ENCODE assay signal across 1 cellular context in genomic region chrX:38803609-38804480, GRCh38.
TF ChIP-seq lines count a peak whose summit lies in the region.

No MANE protein-coding gene starts in this region.

TF ChIP-seq in GM12878, 131 proteins besides CTCF, POLR2A, EP300 and RAD21 (continued from another document):
- TF ChIP-seq TBL1XR1 (IDR thresholded peaks at IDR 0.05; ENCODE audit: low read depth, low read length) (peak; percentile 24; the same call in 1 of the 2 replicates), BMI1 (IDR thresholded peaks at IDR 0.05; ENCODE audit: borderline replicate concordance) (no peak), ZNF592 (IDR thresholded peaks at IDR 0.05) (no peak), IRF3 (IDR thresholded peaks at IDR 0.05) (no peak), SMAD1 (IDR thresholded peaks at IDR 0.05; ENCODE audit: low read depth, partially characterized antibody) (peak; percentile 44), TARDBP (IDR thresholded peaks at IDR 0.05; ENCODE audit: borderline replicate concordance) (no peak), TAF1 (IDR thresholded peaks at IDR 0.05; ENCODE audit: borderline replicate concordance, low read depth, low read length) (peak; percentile 17; the same call in 1 of the 2 replicates), KLF5 (IDR thresholded peaks at IDR 0.05; ENCODE audit: partially characterized antibody) (no peak), ZNF687 (IDR thresholded peaks at IDR 0.05) (no peak), EZH2 (IDR thresholded peaks at IDR 0.05; ENCODE audit: borderline replicate concordance, control insufficient read depth, low read depth, low read length) (no peak), RUNX3 (IDR thresholded peaks at IDR 0.05; ENCODE audit: low read length) (peak; percentile 51), ATF3 (IDR thresholded peaks at IDR 0.05; ENCODE audit: borderline replicate concordance, extremely low read depth, low read depth, low read length) (no peak)
